Comparison of ENCODE assay signal across 27 cellular contexts in genomic region chr19:5332501-5332900, GRCh38. TPM values are rescaled to one million over a fixed set of nuclear protein-coding genes. Genes with fewer than 3 reads are reported as not detected.
A peak's percentile ranks its signal among the peaks of the same experiment; 100 is the strongest.
DNase-seq lines count a peak whose midpoint lies in the region; ATAC-seq, FAIRE-seq and TF ChIP-seq lines count a peak whose summit lies in the region.
"Had no signal": no experiment of that assay in that cellular context is flagged by ENCODE, and none has a peak within 500 bp of the region (broad histone marks: within the 10 kb centered on the region; RNA-seq: fewer than 3 reads in every experiment).

No MANE protein-coding gene starts in this region.

- TF ChIP-seq RAD21 in GM12878 (IDR thresholded peaks at IDR 0.05; ENCODE audit: insufficient read depth, low read depth, low read length) (no peak), H1 (IDR thresholded peaks at IDR 0.05 in 1 of 2, conservative IDR thresholded peaks at IDR 0.05 in 1 of 2; ENCODE audit: low read depth in 2 of 2, low read length in 2 of 2) (no peak)

- no peak overlapping the region for H4K8ac ChIP-seq in H1 (ENCODE audit: extremely low read depth, insufficient read depth, low read length)

- H2BK12ac ChIP-seq in H1 (ENCODE audit: low read depth, low read length) = no peak overlapping the region

- POLR2A ChIA-PET in HEK293 (lab: Yijun Ruan, JAX) (no interaction called here), GM12878 (lab: Charles Lee) (interaction anchor here (1.0 kb wide), 1 partner anchor 364 kb away, joined by 3 read pairs; the partner anchor contains the start of gene KDM4B), H1 (lab: Charles Lee; ENCODE audit: partially characterized antibody) (interaction anchor here (1.7 kb wide), 1 partner anchor 20 kb away, joined by 5 read pairs; no protein-coding TSS in a partner anchor)

- no peak overlapping the region for H3K23ac ChIP-seq in H1 (ENCODE audit: insufficient read length)

- no peak overlapping the region for H3K18ac ChIP-seq in H1 (ENCODE audit: extremely low read depth, low read length)

- WGBS in GM12878 (ENCODE audit: insufficient coverage, insufficient replicate concordance, low lambda C conversion rate, missing lambda C conversion rate) = 79% methylated on average over 11 of the region's 11 CpGs
- WGBS in H1 (ENCODE audit: extremely low coverage in 1 of 2, insufficient coverage in 1 of 2, insufficient read length in 1 of 2, insufficient replicate concordance in 2 of 2, low coverage in 1 of 2, low lambda C conversion rate in 2 of 2, missing lambda C conversion rate in 1 of 2), 2 experiments = 93% methylated on average over 11 of the region's 11 CpGs; no CpG with 5 or more reads in 1 of the 2 experiments

- H3K4me1 ChIP-seq in HEK293 (ENCODE audit: control insufficient read depth, insufficient read depth, low read length) = no peaks in the 10 kb centered on the region
- peaks cover 32% of the 10 kb centered on the region for H3K4me1 ChIP-seq in GM12878 (ENCODE audit: control insufficient read depth, insufficient read depth, low read length)
- peaks cover 2 to 11% (median 5%) of the 10 kb centered on the region in 4 experiments for H3K4me1 ChIP-seq in H1 (replicated peaks in 1 of 4; ENCODE audit: control insufficient read depth in 3 of 4, insufficient read depth in 4 of 4, low read length in 3 of 4)
- H3K4me1 ChIP-seq in osteoblast (ENCODE audit: insufficient read depth, low read length) = no peaks in the 10 kb centered on the region
- H3K4me1 ChIP-seq in Peyer's patch = no peaks in the 10 kb centered on the region
- H3K4me1 ChIP-seq in HAP-1 = 0 out of 2 replicates have a peak, but pooled peaks cover 3% of the 10 kb centered on the region
- H3K4me1 ChIP-seq: BE2C had no signal

- DNase-seq in GM12878 (ENCODE audit: low read depth, low spot score) = no peak
- DNase-seq in H1 (ENCODE audit: low read depth in 1 of 2, low spot score in 2 of 2) = no peak
- peak; percentile 41 for DNase-seq in osteoblast (ENCODE audit: insufficient read length, low spot score, missing footprints)
- no peak for DNase-seq in Peyer's patch
- no peak for DNase-seq in NCI-H2227 treated with DMSO at 0.1 percent for 48 hours (lab: John Stamatoyannopoulos, UW)
- no peak for DNase-seq in HAP-1 (ENCODE audit: low spot score in 2 of 2)
- DNase-seq: 8988T; ACHN; BE2C; C1 segment of cervical spinal cord; CD4-positive, alpha-beta memory T cell; CD4-positive, CD25-positive, alpha-beta regulatory T cell; CD8-positive, alpha-beta memory T cell; COR-L47; DMS 273 treated with DMSO at 0.1 percent for 48 hours; DMS153; DMS53; DMS79; DND-41; EL; GDM1 had no signal

- H2BK5ac ChIP-seq in H1 (ENCODE audit: low read depth, low read length) = no peak overlapping the region

- no peak overlapping the region for H2BK20ac ChIP-seq in H1 (ENCODE audit: low read length)

- TF ChIP-seq CTCF in HEK293 (tag by site-specific recombination; IDR thresholded peaks at IDR 0.05) (no peak), GM12878 (IDR thresholded peaks at IDR 0.05 in 2 of 3, conservative IDR thresholded peaks at IDR 0.05 in 1 of 3; ENCODE audit: control insufficient read depth in 2 of 3, extremely low read depth in 1 of 3, insufficient read depth in 1 of 3, low read depth in 3 of 3, low read length in 3 of 3) (no peak), H1 (IDR thresholded peaks at IDR 0.05; ENCODE audit: control extremely low read depth in 1 of 3, insufficient read depth in 1 of 3, low read depth in 1 of 3, low read length in 3 of 3) (no peak), osteoblast (IDR thresholded peaks at IDR 0.05; ENCODE audit: extremely low read depth, low read depth, low read length) (no peak), Peyer's patch (IDR thresholded peaks at IDR 0.05) (no peak)

- H3K27ac ChIP-seq in HEK293 (ENCODE audit: extremely low read depth, low read depth, low read length) = no peak overlapping the region
- H3K27ac ChIP-seq in GM12878 (ENCODE audit: control insufficient read depth, insufficient read depth) = no peak overlapping the region
- H3K27ac ChIP-seq in H1 (ENCODE audit: low read depth, low read length) = no peak overlapping the region
- H3K27ac ChIP-seq in osteoblast (ENCODE audit: low read depth, low read length) = no peak overlapping the region
- H3K27ac ChIP-seq in Peyer's patch = no peak overlapping the region
- H3K27ac ChIP-seq: BLaER1 had no signal

- ATAC-seq in GM12878 = no peak

- H2BK120ac ChIP-seq in H1 (replicated peaks; ENCODE audit: low read depth, low read length) = no peak overlapping the region

- no TSS peak for BruUV-seq in GM12878 (replicated peaks; lab: Mats Ljungman, UMichigan)

- H4K91ac ChIP-seq in H1 (replicated peaks; ENCODE audit: insufficient read length, low read length) = no peak overlapping the region

- FAIRE-seq in GM12878 (lab: Jason Lieb, UNC) = no peak
- FAIRE-seq in H1 (lab: Jason Lieb, UNC) = no peak
- FAIRE-seq: A204.1, GM12892, GM18507 had no signal

- H3K36me3 ChIP-seq in HEK293 (ENCODE audit: control insufficient read depth in 2 of 2, insufficient read depth in 1 of 2, low read length in 2 of 2) (no peaks in the 10 kb centered on the region), GM12878 (ENCODE audit: control insufficient read depth in 2 of 2, insufficient read depth in 2 of 2, low read length in 1 of 2) (no peaks in the 10 kb centered on the region), H1 (ENCODE audit: control insufficient read depth in 2 of 4, insufficient read depth in 4 of 4, low read length in 3 of 4) (peaks cover 0 to 3% (median 1%) of the 10 kb centered on the region in 4 experiments; a peak in 1 of 8 replicates), osteoblast (ENCODE audit: insufficient read depth, low read length) (no peaks in the 10 kb centered on the region), Peyer's patch (no peaks in the 10 kb centered on the region), HAP-1 (replicated peaks) (no peaks in the 10 kb centered on the region)
- H3K36me3 ChIP-seq: BLaER1 had no signal

- RAD21 ChIA-PET in GM12878 (lab: Charles Lee; ENCODE audit: unreplicated experiment) = interaction anchor here (6.8 kb wide), 1 partner anchor 10 kb away, joined by 58 read pairs; no protein-coding TSS in a partner anchor

- no peak overlapping the region for H3K14ac ChIP-seq in H1 (ENCODE audit: insufficient read length)

- H3K4ac ChIP-seq in H1 (replicated peaks; ENCODE audit: insufficient read length, low read depth, low read length) = no peak overlapping the region

- no peak overlapping the region for H4K5ac ChIP-seq in H1 (ENCODE audit: insufficient read length, low read depth, low read length)

- in situ Hi-C loops in GM12878 (cut with MboI) (no loop called here), HAP-1 (cut with MboI; ENCODE audit: low sequenced_read_pairs) (no loop called here)

- no peaks in the 10 kb centered on the region for H3K79me2 ChIP-seq in GM12878 (ENCODE audit: control insufficient read depth, insufficient read depth, low read length)
- peaks cover 12 to 92% of the 10 kb centered on the region in 2 experiments for H3K79me2 ChIP-seq in H1 (ENCODE audit: control insufficient read depth in 1 of 2, insufficient read depth in 2 of 2, low read length in 2 of 2)
- H3K79me2 ChIP-seq in osteoblast (ENCODE audit: insufficient read depth, low read length) = no peaks in the 10 kb centered on the region

- H4K20me1 ChIP-seq in GM12878 (ENCODE audit: control insufficient read depth, insufficient read depth) = no peaks in the 10 kb centered on the region
- peaks cover 45 to 52% of the 10 kb centered on the region in 2 experiments for H4K20me1 ChIP-seq in H1 (replicated peaks in 1 of 2; ENCODE audit: control insufficient read depth in 1 of 2, insufficient read depth in 2 of 2, low read length in 2 of 2)
- no peaks in the 10 kb centered on the region for H4K20me1 ChIP-seq in osteoblast (ENCODE audit: insufficient read depth, low read length)

- no peaks in the 10 kb centered on the region for H3K23me2 ChIP-seq in H1 (ENCODE audit: low read depth, low read length)

- TF ChIP-seq POLR2A in GM12878 (IDR thresholded peaks at IDR 0.05; ENCODE audit: low read depth, low read length) (no peak), H1 (IDR thresholded peaks at IDR 0.05; ENCODE audit: control extremely low read depth in 1 of 2, low read depth in 2 of 2, low read length in 2 of 2) (no peak), Peyer's patch (IDR thresholded peaks at IDR 0.05) (no peak)

- 0 out of 2 replicates have a peak overlapping the region, but pooled peaks have one; percentile 10 for H2BK15ac ChIP-seq in H1 (ENCODE audit: low read length)

- SMC1A ChIA-PET in GM12878 (lab: Charles Lee; ENCODE audit: uncharacterized antibody, unreplicated experiment) = interaction anchor here (1.1 to 2.4 kb wide), 2 partner anchors 11 to 39 kb away, joined by 3 to 11 read pairs; no protein-coding TSS in a partner anchor

- no peak overlapping the region for H2AK5ac ChIP-seq in H1 (ENCODE audit: low read depth, low read length)

- H2AFZ ChIP-seq in GM12878 (ENCODE audit: control insufficient read depth, low read depth, low read length) = no peak overlapping the region
- no peak overlapping the region for H2AFZ ChIP-seq in H1 (ENCODE audit: low read length)
- no peak overlapping the region for H2AFZ ChIP-seq in osteoblast (ENCODE audit: low read length)

- intact Hi-C loops in GM12878 (cut with micrococcal nuclease; ENCODE audit: unreplicated experiment) = loop anchor here (10.0 kb wide), 1 partner anchor 48 kb away; no protein-coding TSS in a partner anchor

- H3K56ac ChIP-seq in H1 (replicated peaks; ENCODE audit: insufficient read length, low read depth, low read length) = no peak overlapping the region

- no peak overlapping the region for H3K9ac ChIP-seq in GM12878 (ENCODE audit: control insufficient read depth, insufficient read depth, low read length)
- no peak overlapping the region for H3K9ac ChIP-seq in H1 (replicated peaks in 1 of 4; ENCODE audit: extremely low read depth in 1 of 4, low read depth in 3 of 4, low read length in 3 of 4)
- H3K9ac ChIP-seq: BLaER1 had no signal

- H3K4me2 ChIP-seq in GM12878 (ENCODE audit: control insufficient read depth, insufficient read depth) (no peak overlapping the region), H1 (ENCODE audit: insufficient read depth in 1 of 2, low read depth in 2 of 2, low read length in 2 of 2) (no peak overlapping the region), osteoblast (ENCODE audit: insufficient read depth, low read length) (no peak overlapping the region)
- H3K4me2 ChIP-seq: BLaER1 had no signal

- TF ChIP-seq EP300 in GM12878 (IDR thresholded peaks at IDR 0.05; ENCODE audit: borderline replicate concordance in 1 of 2, control insufficient read depth in 1 of 2, low read depth in 2 of 2, low read length in 2 of 2) (no peak), H1 (IDR thresholded peaks at IDR 0.05; ENCODE audit: borderline replicate concordance in 1 of 2, low read depth in 2 of 2, low read length in 2 of 2) (no peak)

- H3K27me3 ChIP-seq in GM12878 (replicated peaks in 1 of 2; ENCODE audit: control insufficient read depth in 2 of 2, insufficient read depth in 2 of 2, low read length in 1 of 2) (0 out of 4 replicates have a peak, but pooled peaks cover 0 to 2% of the 10 kb centered on the region in 2 experiments), H1 (replicated peaks in 1 of 4; ENCODE audit: control insufficient read depth in 3 of 4, extremely low read depth in 1 of 4, insufficient read depth in 3 of 4, low read length in 3 of 4) (no peaks in the 10 kb centered on the region), osteoblast (ENCODE audit: insufficient read depth, low read length) (peaks cover 13% of the 10 kb centered on the region), Peyer's patch (no peaks in the 10 kb centered on the region), HAP-1 (ENCODE audit: low read depth) (no peaks in the 10 kb centered on the region)
- H3K27me3 ChIP-seq: BE2C had no signal

- no peak overlapping the region for H3K4me3 ChIP-seq in HEK293 (ENCODE audit: low read depth, low read length)
- H3K4me3 ChIP-seq in GM12878 = no peak overlapping the region
- no peak overlapping the region for H3K4me3 ChIP-seq in H1 (ENCODE audit: extremely low read depth in 1 of 4, insufficient read depth in 2 of 4, low read depth in 3 of 4, low read length in 4 of 4)
- H3K4me3 ChIP-seq in osteoblast (ENCODE audit: insufficient read depth, low read length) = no peak overlapping the region
- H3K4me3 ChIP-seq in Peyer's patch = no peak overlapping the region
- no peak overlapping the region for H3K4me3 ChIP-seq in HAP-1
- H3K4me3 ChIP-seq: BLaER1 had no signal

- H3K9me3 ChIP-seq in HEK293 (ENCODE audit: control insufficient read depth, insufficient read depth, low read depth, low read length) = no peaks in the 10 kb centered on the region
- no peaks in the 10 kb centered on the region for H3K9me3 ChIP-seq in GM12878 (replicated peaks; ENCODE audit: control insufficient read depth, insufficient read depth, low read length)
- no peaks in the 10 kb centered on the region for H3K9me3 ChIP-seq in H1 (ENCODE audit: insufficient read depth in 2 of 2, low read depth in 1 of 2, low read length in 1 of 2)
- no peaks in the 10 kb centered on the region for H3K9me3 ChIP-seq in osteoblast (ENCODE audit: low read depth, low read length)
- H3K9me3 ChIP-seq in Peyer's patch = no peaks in the 10 kb centered on the region
- no peaks in the 10 kb centered on the region for H3K9me3 ChIP-seq in HAP-1
- H3K9me3 ChIP-seq: BE2C, BLaER1 had no signal

- H3K79me1 ChIP-seq in H1 (ENCODE audit: low read depth, low read length) = peaks cover 27% of the 10 kb centered on the region

- CTCF ChIA-PET in HEK293 (lab: Yijun Ruan, JAX) = interaction anchor here (0.6 kb wide), 1 partner anchor 284 kb away, joined by 3 read pairs; no protein-coding TSS in a partner anchor
- CTCF ChIA-PET in GM12878 (lab: Yijun Ruan, JAX) = interaction anchor here (1.1 to 8.6 kb wide), 2 partner anchors 10 to 143 kb away, joined by 3 to 62 read pairs; no protein-coding TSS in a partner anchor
- CTCF ChIA-PET in H1 (lab: Charles Lee; ENCODE audit: partially characterized antibody) = interaction anchor here (1.3 to 1.4 kb wide), 2 partner anchors 17 to 155 kb away, joined by 4 to 8 read pairs; no protein-coding TSS in a partner anchor

RNA-seq across cellular contexts. Expression of gene PTPRS, which starts 8.1 kb away (rescaled TPM):
- total RNA-seq in GM12878 (2013; cell fraction: nucleolus; rRNA removed) = 98.4 and 119 TPM in 2 replicates
- total RNA-seq in GM12878 (2014; rRNA removed) (1.1 and 1.2 TPM in 2 replicates), GM12878 (2014; rRNA removed; fragmentation: Illumina TruSeq; extraction: Trizol) (0.64 and 0.85 TPM in 2 replicates), GM12878 (2021) (3.4 and 3.5 TPM in 2 replicates), osteoblast (218 and 227 TPM in 2 replicates), Peyer's patch (10 to 100 TPM; 14.2 to 85.8 (median 24.7) TPM)
- 2.1 TPM for polyA plus RNA-seq in GM12878 (2011; ENCODE audit: low read depth)
- polyA plus RNA-seq in GM12878 (2011; rRNA removed) (16.0 and 32.1 TPM in 2 replicates), GM12878 (2014; fragmentation: Illumina TruSeq; extraction: Trizol) (0.14 and 0.57 TPM in 2 replicates), GM12878 (2014; fragmentation: Nextera tagmentation; extraction: Ambion mirVana) (under 1 TPM; 0.09 to 0.23 TPM), GM12878 (2014; rRNA removed) (1.2 and 1.6 TPM in 2 replicates), GM12878 (2016; fragmentation: Nextera tagmentation; extraction: Ambion mirVana) (under 1 TPM; 0.13 to 0.57 TPM), H1 (2011; rRNA removed) (96.8 and 146 TPM in 2 replicates)
- 35.9 and 45.1 TPM in 2 replicates for polyA plus RNA-seq in GM12878 (2011; cell fraction: cytosol; rRNA removed)
- polyA plus RNA-seq in GM12878 (2011; cell fraction: nucleus; rRNA removed) = 194 and 236 TPM in 2 replicates
- 3.4 and 4.4 TPM in 2 replicates for polyA plus RNA-seq in GM12878 (2012)
- 71.4 and 114 TPM in 2 replicates for polyA minus RNA-seq in GM12878 (2011; rRNA and poly(A)+ RNA removed)
- polyA minus RNA-seq in GM12878 (2011; cell fraction: cytosol; rRNA and poly(A)+ RNA removed) = 59.1 and 59.7 TPM in 2 replicates
- polyA minus RNA-seq in GM12878 (2011; cell fraction: nucleus; rRNA and poly(A)+ RNA removed) = 41.0 and 72.5 TPM in 2 replicates
- 218 and 223 TPM in 2 replicates for total RNA-seq in H1 (2021; fragmentation: NEBNext Ultra II Directional; extraction: Animal tissue kit (Norgen Biotek cat#: 25700))
- polyA plus RNA-seq in H1 (2011; cell fraction: cytosol; rRNA removed) = 87.7 TPM
- 278 TPM for polyA plus RNA-seq in H1 (2011; cell fraction: nucleus; rRNA removed)
- polyA plus RNA-seq in H1 (2012, experiment 1 of 2) = 73.0 to 132 TPM (median 116 TPM) in 4 replicates
- polyA plus RNA-seq in H1 (2012, experiment 2 of 2) = 60.0 TPM
- 124 TPM for polyA plus RNA-seq in H1 (2013, experiment 1 of 2)
- 122 TPM for polyA plus RNA-seq in H1 (2013, experiment 2 of 2)
- 192 and 241 TPM in 2 replicates for polyA minus RNA-seq in H1 (2011; rRNA and poly(A)+ RNA removed)
- polyA minus RNA-seq in H1 (2011; cell fraction: cytosol; rRNA and poly(A)+ RNA removed) = 212 TPM
- polyA minus RNA-seq in H1 (2011; cell fraction: nucleus; rRNA and poly(A)+ RNA removed) = 157 TPM
- polyA plus RNA-seq: CD14-positive monocyte had no signal
